Comparison of ENCODE assay signal across 2 cellular contexts in genomic region chr12:57738142-57738474, GRCh38.
TF ChIP-seq lines count a peak whose summit lies in the region.

No MANE protein-coding gene starts in this region.

TF ChIP-seq in GM23338, 12 proteins besides CTCF, POLR2A, EP300 and RAD21:
- TF ChIP-seq ETS1 (IDR thresholded peaks at IDR 0.05), result no peak
TF ChIP-seq in GM23338: peak in this region for 0.

TF ChIP-seq in K562, 482 proteins besides CTCF, POLR2A, EP300 and RAD21:
- no peak for TF ChIP-seq PHF21A (IDR thresholded peaks at IDR 0.05; ENCODE audit: borderline replicate concordance, low read depth)
- 0 out of 2 replicates have a peak, but pooled peaks have one; percentile 0 for TF ChIP-seq RBM14 (IDR thresholded peaks at IDR 0.05; ENCODE audit: borderline replicate concordance, insufficient read depth, low read depth, low read length)
- no peak for TF ChIP-seq SAFB2 (IDR thresholded peaks at IDR 0.05; ENCODE audit: borderline replicate concordance, low read depth, low read length, severe bottlenecking)
- no peak for TF ChIP-seq KLF6 (CRISPR knock-in tag; IDR thresholded peaks at IDR 0.05; ENCODE audit: borderline replicate concordance)
- TF ChIP-seq FOXO4 (CRISPR knock-in tag; IDR thresholded peaks at IDR 0.05), result no peak
- no peak for TF ChIP-seq POLR3A (IDR thresholded peaks at IDR 0.05; ENCODE audit: borderline replicate concordance, extremely low read depth, insufficient read depth, insufficient read length)
- TF ChIP-seq ZNF780A (CRISPR knock-in tag; IDR thresholded peaks at IDR 0.05), result no peak
- no peak for TF ChIP-seq HEY1 (CRISPR knock-in tag; IDR thresholded peaks at IDR 0.05; ENCODE audit: borderline replicate concordance)
